ENCODE assay signal across 10 cellular contexts in the genomic region with DNA sequence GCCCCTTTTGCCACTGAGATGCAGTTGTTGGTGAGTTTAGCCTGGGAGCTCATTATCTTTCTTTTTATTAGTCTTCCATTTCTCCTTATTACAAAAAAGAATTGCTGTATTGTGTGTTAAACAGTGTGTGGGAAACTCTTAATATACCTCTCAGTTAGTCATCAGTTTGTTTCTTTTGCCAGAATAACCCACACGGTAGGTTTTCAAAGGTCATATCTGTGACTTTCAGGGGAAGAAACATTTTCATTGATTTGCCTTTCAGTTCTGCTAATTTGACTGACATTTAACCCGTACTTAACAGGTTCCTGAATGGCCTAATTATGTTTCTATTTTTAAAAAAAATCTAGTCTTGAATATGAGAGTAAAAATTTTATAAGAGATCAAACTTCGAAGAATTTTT.
A peak's percentile ranks its signal among the peaks of the same experiment; 100 is the strongest.
DNase-seq lines count a peak whose midpoint lies in the region; ATAC-seq, FAIRE-seq and TF ChIP-seq lines count a peak whose summit lies in the region.
"Had no signal": no experiment of that assay in that cellular context is flagged by ENCODE, and none has a peak within 500 bp of the region (broad histone marks: within the 10 kb centered on the region; RNA-seq: fewer than 3 reads in every experiment).

No MANE protein-coding gene starts in this region.

- ATAC-seq in GM21447 (IDR thresholded peaks at IDR 0.05; ENCODE audit: unreplicated experiment) (peak; percentile 61), HG03460 (IDR thresholded peaks at IDR 0.05; ENCODE audit: unreplicated experiment) (peak; percentile 83), GM21737 (IDR thresholded peaks at IDR 0.05; ENCODE audit: unreplicated experiment) (no peak)
- ATAC-seq in activated T-helper 17 cell treated with anti-CD3 and anti-CD28 coated beads, Interleukin-2, amount 50 U/mL, for 72 hours (replicated peaks), result no peak

- no peak for DNase-seq in GM12891 (ENCODE audit: insufficient read length, low spot score)
- DNase-seq in epithelial cell of prostate (ENCODE audit: low read depth, low spot score), result no peak
- no peak for DNase-seq in NCI-H2196 treated with DMSO at 0.1 percent for 48 hours (lab: John Stamatoyannopoulos, UW; ENCODE audit: unreplicated experiment)
- DNase-seq in stimulated activated CD8-positive, alpha-beta memory T cell treated with anti-CD3 and anti-CD28 coated beads, Interleukin-4, amount 100 ng/mL, for 48 hours, result no peak
- DNase-seq: activated CD8-positive, alpha-beta memory T cell treated with anti-CD3 and anti-CD28 coated beads, Interleukin-2, amount 50 U/mL, for 4 hours had no signal

- no peak for FAIRE-seq in GM12891 (lab: Jason Lieb, UNC)

- peak overlapping the region; percentile 80 for H3K27ac ChIP-seq in epithelial cell of prostate

- peaks cover 3% of the 10 kb centered on the region for H3K27me3 Mint-ChIP-seq in activated T-helper 17 cell treated with anti-CD3 and anti-CD28 coated beads, Interleukin-2, amount 50 U/mL, for 72 hours
- H3K27me3 Mint-ChIP-seq: type B pancreatic cell had no signal

- no peak overlapping the region for H3K4me3 Mint-ChIP-seq in activated T-helper 17 cell treated with anti-CD3 and anti-CD28 coated beads, Interleukin-2, amount 50 U/mL, for 72 hours
- H3K4me3 Mint-ChIP-seq: type B pancreatic cell had no signal

- H3K27ac Mint-ChIP-seq in activated T-helper 17 cell treated with anti-CD3 and anti-CD28 coated beads, Interleukin-2, amount 50 U/mL, for 72 hours, result no peak overlapping the region
- H3K27ac Mint-ChIP-seq: type B pancreatic cell had no signal

- no peaks in the 10 kb centered on the region for H3K36me3 Mint-ChIP-seq in activated T-helper 17 cell treated with anti-CD3 and anti-CD28 coated beads, Interleukin-2, amount 50 U/mL, for 72 hours (ENCODE audit: low read depth)
- H3K36me3 Mint-ChIP-seq: type B pancreatic cell had no signal

- H3K4me1 Mint-ChIP-seq in activated T-helper 17 cell treated with anti-CD3 and anti-CD28 coated beads, Interleukin-2, amount 50 U/mL, for 72 hours, result no peaks in the 10 kb centered on the region

- no peak for TF ChIP-seq POLR2A in GM12891 (IDR thresholded peaks at IDR 0.05; ENCODE audit: low read depth, low read length)

- no peaks in the 10 kb centered on the region for H3K9me3 Mint-ChIP-seq in activated T-helper 17 cell treated with anti-CD3 and anti-CD28 coated beads, Interleukin-2, amount 50 U/mL, for 72 hours
- H3K9me3 Mint-ChIP-seq: type B pancreatic cell had no signal

TF ChIP-seq in GM12891, 5 proteins besides CTCF, POLR2A, EP300 and RAD21:
- TF ChIP-seq TAF1 (IDR thresholded peaks at IDR 0.05; ENCODE audit: low read depth, low read length) (no peak), SPI1 (IDR thresholded peaks at IDR 0.05; ENCODE audit: low read depth, low read length) (peak; percentile 59; the same call in 1 of the 2 replicates)

Comparison
In these comparisons a context has a peak if more than half of its experiments do, and no peak if none do; other contexts are left out.
1. ATAC-seq: peak in GM21447 (single experiment) and HG03460 (single experiment); none in activated T-helper 17 cell treated with anti-CD3 and anti-CD28 coated beads, Interleukin-2, amount 50 U/mL, for 72 hours (single experiment) and GM21737 (single experiment).